ENCODE assay signal across 7 cellular contexts in the genomic region with DNA sequence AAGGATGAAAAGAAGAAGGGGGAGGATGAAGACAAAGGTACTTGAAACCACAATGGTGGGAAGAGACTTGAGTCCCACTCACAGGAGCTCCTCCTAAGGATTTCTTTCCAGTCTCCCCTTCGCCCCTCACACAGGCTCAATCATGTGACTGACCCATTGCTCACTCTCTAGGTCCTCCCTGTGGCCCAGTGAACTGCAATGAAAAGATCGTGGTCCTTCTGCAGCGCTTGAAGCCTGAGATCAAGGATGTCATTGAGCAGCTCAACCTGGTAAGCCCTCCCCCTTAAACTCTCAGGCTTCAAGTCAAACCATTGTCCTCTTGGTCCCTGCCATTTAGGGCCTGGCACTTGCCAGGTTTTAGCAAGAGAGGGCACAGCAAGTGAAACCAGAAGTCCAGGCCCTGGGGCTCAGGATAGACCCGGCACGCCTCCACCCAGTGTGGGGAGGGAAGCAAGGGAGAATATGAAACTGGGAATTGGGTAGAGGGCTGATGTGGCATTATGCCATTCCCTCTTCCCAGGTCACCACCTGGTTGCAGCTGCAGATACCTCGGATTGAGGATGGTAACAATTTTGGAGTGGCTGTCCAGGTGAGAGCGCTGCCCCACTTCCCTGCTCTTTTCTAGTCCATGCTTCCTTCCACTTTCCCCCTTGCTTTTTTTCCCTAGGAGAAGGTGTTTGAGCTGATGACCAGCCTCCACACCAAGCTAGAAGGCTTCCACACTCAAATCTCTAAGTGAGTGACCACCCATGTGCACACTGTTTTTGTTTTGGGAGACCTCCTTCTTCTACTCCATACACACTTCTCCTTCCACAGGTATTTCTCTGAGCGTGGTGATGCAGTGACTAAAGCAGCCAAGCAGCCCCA. TPM values are rescaled to one million over a fixed set of nuclear protein-coding genes. Genes with fewer than 3 reads are reported as not detected.
DNase-seq lines count a peak whose midpoint lies in the region; ATAC-seq and TF ChIP-seq lines count a peak whose summit lies in the region.
"Had no signal": no experiment of that assay in that cellular context is flagged by ENCODE, and none has a peak within 500 bp of the region (broad histone marks: within the 10 kb centered on the region; RNA-seq: fewer than 3 reads in every experiment).

No MANE protein-coding gene starts in this region.

- H3K9ac ChIP-seq in mammary epithelial cell (ENCODE audit: insufficient read depth, low read length) = no peak overlapping the region

- dilution Hi-C loops in mammary epithelial cell (cut with HindIII; ENCODE audit: low sequenced_read_pairs) = no loop called here

- H3K27me3 Mint-ChIP-seq in activated naive CD4-positive, alpha-beta T cell treated with anti-CD3 and anti-CD28 coated beads for 36 hours (ENCODE audit: low read depth) = no peaks in the 10 kb centered on the region
- H3K27me3 Mint-ChIP-seq in type B pancreatic cell = no peaks in the 10 kb centered on the region

- H3K27ac Mint-ChIP-seq in activated naive CD4-positive, alpha-beta T cell treated with anti-CD3 and anti-CD28 coated beads for 36 hours = peak overlapping the region; percentile 93
- no peak overlapping the region for H3K27ac Mint-ChIP-seq in type B pancreatic cell

- TF ChIP-seq POLR2A in adrenal gland (IDR thresholded peaks at IDR 0.05) = no peak

- TSS peak; percentile 43 for BruUV-seq in mammary epithelial cell (replicated peaks; lab: Mats Ljungman, UMichigan)

- TF ChIP-seq CTCF in mammary epithelial cell (conservative IDR thresholded peaks at IDR 0.05 in 1 of 2, IDR thresholded peaks at IDR 0.05 in 1 of 2; ENCODE audit: extremely low read depth in 1 of 2, insufficient read depth in 1 of 2, low read depth in 1 of 2, low read length in 2 of 2) = no peak
- TF ChIP-seq CTCF in type B pancreatic cell (conservative IDR thresholded peaks at IDR 0.05) = no peak
- no peak for TF ChIP-seq CTCF in adrenal gland (IDR thresholded peaks at IDR 0.05)

- DNase-seq in activated naive CD4-positive, alpha-beta T cell treated with anti-CD3 and anti-CD28 coated beads for 36 hours = no peak
- DNase-seq in activated naive CD4-positive, alpha-beta T cell treated with anti-CD3 and anti-CD28 coated beads, Interleukin-2, amount 50 U/mL, for 16 hours = no peak
- DNase-seq in mammary epithelial cell (no peak), type B pancreatic cell (ENCODE audit: extremely low spot score, unreplicated experiment) (no peak), adrenal gland (no peak)
- DNase-seq: NCI-H1694 had no signal

- WGBS in mammary epithelial cell (ENCODE audit: low coverage, missing lambda C conversion rate) = 93% methylated on average over 7 of the region's 8 CpGs
- WGBS in adrenal gland, 4 donors = 75 to 84% (median 80%) methylated on average over 6 to 8 of the region's 8 CpGs

- no peaks in the 10 kb centered on the region for H3K9me3 ChIP-seq in mammary epithelial cell (replicated peaks; ENCODE audit: insufficient read depth, low read length)
- H3K9me3 ChIP-seq in adrenal gland (replicated peaks in 1 of 3) = no peaks in the 10 kb centered on the region

- peaks cover 41% of the 10 kb centered on the region for H3K36me3 Mint-ChIP-seq in activated naive CD4-positive, alpha-beta T cell treated with anti-CD3 and anti-CD28 coated beads for 36 hours (ENCODE audit: low read depth)
- H3K36me3 Mint-ChIP-seq in type B pancreatic cell = peaks cover 20% of the 10 kb centered on the region

- H3K4me2 ChIP-seq in mammary epithelial cell (ENCODE audit: insufficient read depth, low read depth, low read length) = no peak overlapping the region

- H4K20me1 ChIP-seq in mammary epithelial cell (ENCODE audit: insufficient read depth, low read length) = no peaks in the 10 kb centered on the region

- CTCF ChIA-PET in activated naive CD4-positive, alpha-beta T cell treated with anti-CD3 and anti-CD28 coated beads for 36 hours (lab: Charles Lee) = interaction anchor here (1.3 to 4.8 kb wide), 6 partner anchors 8 to 196 kb away, joined by 5 to 43 read pairs (median 10); a partner anchor contains a TSS
- CTCF ChIA-PET in mammary epithelial cell (lab: Charles Lee; ENCODE audit: low non-redundant PET) = interaction anchor here (0.5 kb wide), 1 partner anchor 49 kb away, joined by 3 read pairs; no protein-coding TSS in a partner anchor

- H3K4me3 ChIP-seq in mammary epithelial cell (replicated peaks in 1 of 3; ENCODE audit: insufficient read depth in 1 of 3, low read depth in 2 of 3, low read length in 3 of 3) (no peak overlapping the region), adrenal gland (no peak overlapping the region)

- ATAC-seq in GM21360 (IDR thresholded peaks at IDR 0.05; ENCODE audit: unreplicated experiment) = no peak

- H3K27ac ChIP-seq in mammary epithelial cell (ENCODE audit: insufficient read depth, low read depth, low read length) (no peak overlapping the region), adrenal gland (peak overlapping the region in 2 of 5 donors; percentile 54 to 96)

- H3K36me3 ChIP-seq in mammary epithelial cell (ENCODE audit: insufficient read depth, low read length) (peaks cover 7% of the 10 kb centered on the region), adrenal gland (replicated peaks in 1 of 2) (peaks cover 0 to 25% of the 10 kb centered on the region in 2 donors)

- in situ Hi-C loops in mammary epithelial cell (cut with MboI; ENCODE audit: low sequenced_read_pairs in 2 of 2) = no loop called here

- peaks cover 41% of the 10 kb centered on the region for H3K79me2 ChIP-seq in mammary epithelial cell (ENCODE audit: insufficient read depth, low read length)

- H3K4me3 Mint-ChIP-seq in activated naive CD4-positive, alpha-beta T cell treated with anti-CD3 and anti-CD28 coated beads for 36 hours = peak overlapping the region; percentile 86
- H3K4me3 Mint-ChIP-seq in type B pancreatic cell = peak overlapping the region; percentile 89

- peaks cover 50% of the 10 kb centered on the region for H3K4me1 Mint-ChIP-seq in activated naive CD4-positive, alpha-beta T cell treated with anti-CD3 and anti-CD28 coated beads for 36 hours (ENCODE audit: low read depth)
- H3K4me1 Mint-ChIP-seq in type B pancreatic cell (ENCODE audit: unreplicated experiment) = peaks cover 34% of the 10 kb centered on the region

- H3K27me3 ChIP-seq in mammary epithelial cell (ENCODE audit: insufficient read depth, low read length) (no peaks in the 10 kb centered on the region), adrenal gland (no peaks in the 10 kb centered on the region)

- H2AFZ ChIP-seq in mammary epithelial cell (ENCODE audit: low read depth, low read length) = no peak overlapping the region

- peaks cover 28% of the 10 kb centered on the region for H3K4me1 ChIP-seq in mammary epithelial cell (ENCODE audit: insufficient read depth, low read length)
- peaks cover 30 to 56% of the 10 kb centered on the region in 2 donors for H3K4me1 ChIP-seq in adrenal gland (replicated peaks in 1 of 2)

- H3K9me3 Mint-ChIP-seq in activated naive CD4-positive, alpha-beta T cell treated with anti-CD3 and anti-CD28 coated beads for 36 hours = no peaks in the 10 kb centered on the region
- no peaks in the 10 kb centered on the region for H3K9me3 Mint-ChIP-seq in type B pancreatic cell

- intact Hi-C loops in activated naive CD4-positive, alpha-beta T cell treated with anti-CD3 and anti-CD28 coated beads for 36 hours (cut with micrococcal nuclease) = no loop called here
- intact Hi-C loops in mammary epithelial cell (cut with micrococcal nuclease) = no loop called here
- intact Hi-C loops in adrenal gland (cut with DNase I) = no loop called here

RNA-seq across cellular contexts. Expression of a gene that starts 1.8 kb away (rescaled TPM):
- 100 to 1,000 TPM; 406 to 416 TPM for total RNA-seq in activated naive CD4-positive, alpha-beta T cell treated with anti-CD3 and anti-CD28 coated beads for 36 hours
- total RNA-seq in mammary epithelial cell (10 to 100 TPM; 35.8 to 85.1 TPM), type B pancreatic cell (ENCODE audit: low replicate concordance) (142 and 177 TPM in 2 replicates), adrenal gland (100 to 1,000 TPM; 208 to 323 (median 274) TPM)
- polyA plus RNA-seq in mammary epithelial cell (83.9 TPM), adrenal gland (100 to 1,000 TPM; 205 to 386 (median 313) TPM)
- 82.8 TPM for polyA minus RNA-seq in mammary epithelial cell

RNA-seq across cellular contexts. Expression of a gene that starts 3.6 kb away (rescaled TPM):
- 10 to 100 TPM; 38.4 to 38.9 TPM for total RNA-seq in activated naive CD4-positive, alpha-beta T cell treated with anti-CD3 and anti-CD28 coated beads for 36 hours
- total RNA-seq in mammary epithelial cell (10 to 100 TPM in 1 of 2 donors, 1 to 10 TPM in 1; 9.0 to 20.5 TPM), type B pancreatic cell (ENCODE audit: low replicate concordance) (16.2 and 25.9 TPM in 2 replicates), adrenal gland (10 to 100 TPM; 22.5 to 65.7 (median 43.9) TPM)
- polyA plus RNA-seq in mammary epithelial cell (19.6 TPM), adrenal gland (100 to 1,000 TPM in 2 of 3 donors, 10 to 100 TPM in 1; 21.6 to 149 (median 127) TPM)
- polyA minus RNA-seq in mammary epithelial cell = 1.8 TPM

RNA-seq across cellular contexts. Expression of a gene that starts 7.3 kb away (rescaled TPM):
- under 1 TPM; 0.19 to 0.30 TPM for total RNA-seq in activated naive CD4-positive, alpha-beta T cell treated with anti-CD3 and anti-CD28 coated beads for 36 hours
- under 1 TPM in 1 of 2 donors, not detected in 1; 0.33 TPM for total RNA-seq in mammary epithelial cell
- polyA plus RNA-seq in mammary epithelial cell = 0.08 TPM
- not detected for polyA minus RNA-seq in mammary epithelial cell
- total RNA-seq in type B pancreatic cell (ENCODE audit: low replicate concordance) = 0.26 and 0.53 TPM in 2 replicates
- 10 to 100 TPM in 3 of 8 donors, 1 to 10 TPM in 5; 6.5 to 14.5 (median 9.5) TPM for total RNA-seq in adrenal gland
- 10 to 100 TPM in 2 of 3 donors, 1 to 10 TPM in 1; 4.6 to 25.7 (median 13.4) TPM for polyA plus RNA-seq in adrenal gland

RNA-seq across cellular contexts. Expression of a gene that starts 8.6 kb away (rescaled TPM):
- total RNA-seq in activated naive CD4-positive, alpha-beta T cell treated with anti-CD3 and anti-CD28 coated beads for 36 hours = 100 to 1,000 TPM; 392 to 404 TPM
- total RNA-seq in mammary epithelial cell (10 to 100 TPM; 33.7 to 96.3 TPM), type B pancreatic cell (ENCODE audit: low replicate concordance) (134 and 155 TPM in 2 replicates), adrenal gland (100 to 1,000 TPM; 107 to 362 (median 187) TPM)
- polyA plus RNA-seq in mammary epithelial cell (99.2 TPM), adrenal gland (100 to 1,000 TPM; 388 to 752 (median 687) TPM)
- 61.9 TPM for polyA minus RNA-seq in mammary epithelial cell

RNA-seq across cellular contexts. Expression of a gene that starts 9.5 kb away (rescaled TPM):
- 10 to 100 TPM; 51.1 to 53.8 TPM for total RNA-seq in activated naive CD4-positive, alpha-beta T cell treated with anti-CD3 and anti-CD28 coated beads for 36 hours
- total RNA-seq in mammary epithelial cell (10 to 100 TPM; 35.3 to 52.1 TPM), type B pancreatic cell (ENCODE audit: low replicate concordance) (68.6 and 78.4 TPM in 2 replicates), adrenal gland (100 to 1,000 TPM in 1 of 8 donors, 10 to 100 TPM in 7; 41.3 to 165 (median 65.7) TPM)
- polyA plus RNA-seq in mammary epithelial cell (14.4 TPM), adrenal gland (100 to 1,000 TPM in 2 of 3 donors, 10 to 100 TPM in 1; 59.3 to 351 (median 198) TPM)
- 189 TPM for polyA minus RNA-seq in mammary epithelial cell
